ENCODE assay signal across 8 cellular contexts in the genomic region with DNA sequence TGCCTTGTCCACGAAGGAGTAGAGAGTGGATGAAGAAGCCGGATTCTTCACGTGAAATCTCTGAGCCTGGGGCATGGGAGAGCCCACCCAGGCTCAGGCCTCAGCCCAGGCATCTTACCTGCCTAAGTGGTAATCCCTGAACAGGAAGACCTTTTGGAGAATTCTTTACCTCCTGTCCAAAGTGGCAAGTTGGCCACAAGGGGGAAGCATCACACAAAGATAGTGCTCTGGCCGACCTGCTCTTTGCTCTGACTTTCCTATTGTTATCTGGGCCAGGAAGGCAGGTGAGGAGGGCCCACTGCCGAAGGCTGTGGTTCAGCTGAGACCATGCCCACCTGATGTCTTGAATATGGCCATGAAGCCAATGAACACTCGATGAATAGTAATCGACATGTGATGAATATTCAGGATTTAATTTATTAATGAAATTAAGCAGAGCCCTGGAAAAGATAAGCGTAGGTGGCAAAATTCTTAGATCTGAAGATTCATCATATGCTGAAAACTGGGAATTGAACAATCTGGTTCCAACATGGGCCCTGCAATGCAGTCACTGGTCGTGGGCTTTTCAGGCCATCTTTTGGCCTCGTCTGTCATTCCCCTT.
DNase-seq lines count a peak whose midpoint lies in the region; ATAC-seq and TF ChIP-seq lines count a peak whose summit lies in the region.

No MANE protein-coding gene starts in this region.

- CTCF ChIA-PET in CD8-positive, alpha-beta T cell (lab: Charles Lee) = interaction anchor here (0.6 to 1.2 kb wide), 2 partner anchors 22 to 640 kb away, joined by 3 read pairs; no protein-coding TSS in a partner anchor
- CTCF ChIA-PET in activated B cell treated with CpG ODN at 0.5 μM for 24 hours (lab: Charles Lee) = no interaction called here

- H3K4me3 ChIP-seq in CD8-positive, alpha-beta T cell (ENCODE audit: low read depth, low read length) = no peak overlapping the region
- H3K4me3 ChIP-seq in lung = no peak overlapping the region

- no peak overlapping the region for H3K27ac Mint-ChIP-seq in CD8-positive, alpha-beta T cell
- no peak overlapping the region for H3K27ac Mint-ChIP-seq in activated B cell treated with CpG ODN at 0.5 μM for 24 hours

- DNase-seq in CD8-positive, alpha-beta T cell = peak in 5 of 7 experiments; percentile 3 to 55 (median 33)
- DNase-seq in GM19240 (ENCODE audit: insufficient read length, low spot score) (peak; percentile 68), NCI-H2171 treated with DMSO at 0.1 percent for 48 hours (lab: John Stamatoyannopoulos, UW) (peak; percentile 56), activated B cell treated with CpG ODN at 0.5 μM for 24 hours (no peak), lung (ENCODE audit: low spot score) (peak; percentile 64)
- DNase-seq in effector CD4-positive, alpha-beta T cell = peak; percentile 8
- DNase-seq in stimulated activated CD8-positive, alpha-beta memory T cell treated with anti-CD3 and anti-CD28 coated beads, Interleukin-4, amount 100 ng/mL, for 48 hours = peak; percentile 59

- no peaks in the 10 kb centered on the region for H3K27me3 ChIP-seq in CD8-positive, alpha-beta T cell (ENCODE audit: insufficient read depth, low read length)
- H3K27me3 ChIP-seq in lung (ENCODE audit: control insufficient read depth, insufficient read depth) = no peaks in the 10 kb centered on the region

- H3K36me3 Mint-ChIP-seq in CD8-positive, alpha-beta T cell = no peaks in the 10 kb centered on the region
- H3K36me3 Mint-ChIP-seq in activated B cell treated with CpG ODN at 0.5 μM for 24 hours (ENCODE audit: low read depth) = no peaks in the 10 kb centered on the region

- WGBS in lung, 2 donors = 42 to 45% methylated on average over 10 of the region's 10 CpGs

- H3K27ac ChIP-seq in CD8-positive, alpha-beta T cell (ENCODE audit: low read depth, low read length) = no peak overlapping the region
- no peak overlapping the region for H3K27ac ChIP-seq in lung (ENCODE audit: low read depth in 1 of 2, low read length in 1 of 2)

- H3K9me3 ChIP-seq in CD8-positive, alpha-beta T cell (ENCODE audit: low read length) = no peaks in the 10 kb centered on the region
- peaks cover 0 to 2% of the 10 kb centered on the region in 2 donors for H3K9me3 ChIP-seq in lung (ENCODE audit: control insufficient read depth in 2 of 2, insufficient read depth in 1 of 2, low read length in 1 of 2)

- intact Hi-C loops in CD8-positive, alpha-beta T cell (cut with DNase I, micrococcal nuclease) = loop anchor here (2.0 to 5.0 kb wide), 5 partner anchors 642 to 1979 kb away; no protein-coding TSS in a partner anchor
- intact Hi-C loops in activated B cell treated with CpG ODN at 0.5 μM for 24 hours (cut with micrococcal nuclease) = loop anchor here (1.0 to 10.0 kb wide), 7 partner anchors 118 to 1544 kb away; no protein-coding TSS in a partner anchor

- no peak overlapping the region for H3K4me3 Mint-ChIP-seq in CD8-positive, alpha-beta T cell
- H3K4me3 Mint-ChIP-seq in activated B cell treated with CpG ODN at 0.5 μM for 24 hours = no peak overlapping the region

- H3K4me1 ChIP-seq in CD8-positive, alpha-beta T cell (ENCODE audit: insufficient read depth, low read length) = no peaks in the 10 kb centered on the region
- no peaks in the 10 kb centered on the region for H3K4me1 ChIP-seq in lung (ENCODE audit: control insufficient read depth in 2 of 2, insufficient read depth in 2 of 2, low read length in 2 of 2)

- H3K27me3 Mint-ChIP-seq in CD8-positive, alpha-beta T cell (ENCODE audit: low read depth) = no peaks in the 10 kb centered on the region
- no peaks in the 10 kb centered on the region for H3K27me3 Mint-ChIP-seq in activated B cell treated with CpG ODN at 0.5 μM for 24 hours

- H3K4me1 Mint-ChIP-seq in CD8-positive, alpha-beta T cell (ENCODE audit: low read depth) = no peaks in the 10 kb centered on the region
- H3K4me1 Mint-ChIP-seq in activated B cell treated with CpG ODN at 0.5 μM for 24 hours = peaks cover 5% of the 10 kb centered on the region

- no peaks in the 10 kb centered on the region for H3K36me3 ChIP-seq in CD8-positive, alpha-beta T cell (ENCODE audit: insufficient read depth, low read length)
- H3K36me3 ChIP-seq in lung (ENCODE audit: control insufficient read depth in 2 of 2, insufficient read depth in 2 of 2, low read length in 2 of 2) = no peaks in the 10 kb centered on the region

- ATAC-seq in CD8-positive, alpha-beta T cell = peak; percentile 40
- ATAC-seq in HG03280 (IDR thresholded peaks at IDR 0.05; ENCODE audit: unreplicated experiment) (peak; percentile 83), activated B cell treated with CpG ODN at 0.5 μM for 24 hours (ENCODE audit: low read depth) (peak; percentile 40), lung (ENCODE audit: insufficient read depth, low FRiP score) (peak; percentile 55)

- no peaks in the 10 kb centered on the region for H3K9me3 Mint-ChIP-seq in CD8-positive, alpha-beta T cell
- H3K9me3 Mint-ChIP-seq in activated B cell treated with CpG ODN at 0.5 μM for 24 hours = no peaks in the 10 kb centered on the region

- POLR2A ChIA-PET in CD8-positive, alpha-beta T cell (lab: Charles Lee) = no interaction called here
- POLR2A ChIA-PET in activated B cell treated with CpG ODN at 0.5 μM for 24 hours (lab: Charles Lee) = no interaction called here

- peak; percentile 39 for TF ChIP-seq CTCF in CD8-positive, alpha-beta T cell (IDR thresholded peaks at IDR 0.05)
- TF ChIP-seq CTCF in activated B cell treated with CpG ODN at 0.5 μM for 24 hours (IDR thresholded peaks at IDR 0.05) (no peak), lung (IDR thresholded peaks at IDR 0.05; ENCODE audit: control extremely low read depth, extremely low read depth) (peak; percentile 82)
